8 cellular contexts compared by ENCODE assay signal in the genomic region with DNA sequence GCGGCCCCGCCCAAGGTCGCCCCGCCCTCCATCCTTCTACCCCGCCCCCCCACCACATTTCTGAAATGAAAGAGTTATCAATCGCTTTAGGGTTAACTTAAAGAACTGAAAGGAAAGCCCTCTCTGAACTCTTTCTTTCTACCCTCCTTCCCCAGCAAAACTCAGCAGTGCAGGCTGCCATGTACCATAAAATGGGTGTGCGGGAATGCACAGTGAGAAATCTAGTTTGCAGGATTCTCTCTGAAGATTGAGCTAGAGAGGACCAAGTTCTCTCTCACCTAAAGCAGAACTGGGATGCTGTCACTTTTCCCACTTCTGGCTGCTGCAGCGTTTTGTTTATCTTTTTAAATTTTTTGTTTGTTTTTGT.
DNase-seq lines count a peak whose midpoint lies in the region; ATAC-seq and TF ChIP-seq lines count a peak whose summit lies in the region.

No MANE protein-coding gene starts in this region.

- in situ Hi-C loops in gastrocnemius medialis (cut with MboI; ENCODE audit: low sequenced_read_pairs in 4 of 4): no loop called here

- H3K9me2 ChIP-seq in SU-DHL-6 (replicated peaks; ENCODE audit: insufficient read depth, low read length): no peaks in the 10 kb centered on the region

- TF ChIP-seq POLR2A in gastrocnemius medialis (IDR thresholded peaks at IDR 0.05): no peak

- peak overlapping the region; percentile 14 for H2AFZ ChIP-seq in SU-DHL-6 (ENCODE audit: low read depth, low read length, severe bottlenecking)

- H3F3A ChIP-seq in SU-DHL-6 (ENCODE audit: insufficient read depth): no peaks in the 10 kb centered on the region

- ATAC-seq in GM18502 (IDR thresholded peaks at IDR 0.05; ENCODE audit: poor library complexity, unreplicated experiment) (peak; percentile 13), gastrocnemius medialis (no peak), omental fat pad (ENCODE audit: low FRiP score) (no peak), HG03571 (IDR thresholded peaks at IDR 0.05; ENCODE audit: unreplicated experiment) (no peak)

- H3K9ac ChIP-seq in SU-DHL-6 (ENCODE audit: low read length): no peak overlapping the region

- H3K4me1 ChIP-seq in gastrocnemius medialis: peaks cover 0 to 4% of the 10 kb centered on the region in 2 donors

- no peak for DNase-seq in fibroblast of villous mesenchyme (ENCODE audit: low read depth)
- DNase-seq in gastrocnemius medialis: no peak
- DNase-seq in anterior cingulate cortex (lab: John Stamatoyannopoulos, UW): no peak
- no peak for DNase-seq in SK-N-DZ (ENCODE audit: low spot score)
- DNase-seq in omental fat pad (ENCODE audit: low spot score): no peak

- no peaks in the 10 kb centered on the region for H4K20me1 ChIP-seq in SU-DHL-6 (ENCODE audit: low read depth, low read length)

- H3K27me3 ChIP-seq in SU-DHL-6 (ENCODE audit: low read length) (no peaks in the 10 kb centered on the region), gastrocnemius medialis (peaks cover 7 to 20% (median 11%) of the 10 kb centered on the region in 3 donors)

- no peak for TF ChIP-seq CTCF in SU-DHL-6 (IDR thresholded peaks at IDR 0.05; ENCODE audit: insufficient read depth, low read length, poor library complexity, severe bottlenecking)
- TF ChIP-seq CTCF in fibroblast of villous mesenchyme (IDR thresholded peaks at IDR 0.05; ENCODE audit: insufficient read depth, low read depth, low read length): no peak
- TF ChIP-seq CTCF in gastrocnemius medialis (IDR thresholded peaks at IDR 0.05 in 4 of 5, conservative IDR thresholded peaks at IDR 0.05 in 1 of 5): no peak
- no peak for TF ChIP-seq CTCF in omental fat pad (IDR thresholded peaks at IDR 0.05)

- peak overlapping the region; percentile 9 for H3K4me2 ChIP-seq in SU-DHL-6 (ENCODE audit: low read depth, low read length, poor library complexity, severe bottlenecking)

- H3K36me3 ChIP-seq in SU-DHL-6 (ENCODE audit: low read length) (no peaks in the 10 kb centered on the region), gastrocnemius medialis (no peaks in the 10 kb centered on the region)

- H3K79me2 ChIP-seq in SU-DHL-6 (ENCODE audit: insufficient read depth, low read length): no peaks in the 10 kb centered on the region

- H3K9me3 ChIP-seq in SU-DHL-6 (ENCODE audit: insufficient read depth, low read length) (no peaks in the 10 kb centered on the region), gastrocnemius medialis (no peaks in the 10 kb centered on the region)

- no peak overlapping the region for H3K27ac ChIP-seq in SU-DHL-6 (ENCODE audit: low read depth, low read length)
- H3K27ac ChIP-seq in gastrocnemius medialis: no peak overlapping the region

- H3K4me3 ChIP-seq in SU-DHL-6 (ENCODE audit: insufficient read depth, low read length, poor library complexity, severe bottlenecking) (no peak overlapping the region), fibroblast of villous mesenchyme (ENCODE audit: low read depth, low read length) (peak overlapping the region; percentile 62), gastrocnemius medialis (peak overlapping the region; percentile 39 to 54 (median 48))

- intact Hi-C loops in gastrocnemius medialis (cut with DNase I; ENCODE audit: low total_unique reads): no loop called here
